ENCODE assay signal across 12 cellular contexts in the genomic region with DNA sequence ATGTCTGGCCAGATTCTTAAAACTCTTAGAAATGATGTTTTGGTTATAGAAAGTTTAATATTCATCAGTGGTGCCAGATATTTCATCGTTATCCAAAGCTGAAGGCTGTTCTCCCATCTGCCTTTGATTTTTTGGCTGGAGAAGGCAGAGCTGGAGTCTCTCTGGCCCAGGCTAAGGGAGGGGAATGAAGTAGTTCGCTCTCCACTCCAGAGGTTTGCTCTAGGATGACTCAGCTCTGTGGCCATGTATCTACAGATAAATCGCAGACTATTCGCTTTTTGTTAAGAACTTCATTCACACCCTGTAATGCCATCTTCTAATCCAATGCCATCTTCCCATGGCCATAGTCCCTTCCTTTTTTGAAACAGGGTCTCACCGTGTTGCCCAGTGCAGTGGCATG. TPM values are rescaled to one million over a fixed set of nuclear protein-coding genes. Genes with fewer than 3 reads are reported as not detected.
DNase-seq lines count a peak whose midpoint lies in the region; ATAC-seq and TF ChIP-seq lines count a peak whose summit lies in the region.
"Had no signal": no experiment of that assay in that cellular context is flagged by ENCODE, and none has a peak within 500 bp of the region (broad histone marks: within the 10 kb centered on the region; RNA-seq: fewer than 3 reads in every experiment).

No MANE protein-coding gene starts in this region.

- no peaks in the 10 kb centered on the region for H3K27me3 ChIP-seq in upper lobe of right lung

- H3K27ac ChIP-seq in coronary artery (peak overlapping the region; percentile 60 to 88), mesodermal cell (ENCODE audit: low read depth, low read length, severe bottlenecking) (peak overlapping the region; percentile 24), upper lobe of right lung (peak overlapping the region; percentile 55)
- H3K27ac ChIP-seq: A549 had no signal

- H3K27ac Mint-ChIP-seq in activated naive CD4-positive, alpha-beta T cell treated with anti-CD3 and anti-CD28 coated beads, Interleukin-2, amount 50 U/mL, for 72 hours, result peak overlapping the region; percentile 5 to 15
- H3K27ac Mint-ChIP-seq in activated naive CD4-positive, alpha-beta T cell treated with anti-CD3 and anti-CD28 coated beads for 36 hours, result no peak overlapping the region

- TF ChIP-seq CTCF in coronary artery (IDR thresholded peaks at IDR 0.05), result no peak
- no peak for TF ChIP-seq CTCF in upper lobe of right lung (IDR thresholded peaks at IDR 0.05)

- no peaks in the 10 kb centered on the region for H3K9me3 ChIP-seq in mesodermal cell (ENCODE audit: control insufficient read depth, low read length)
- no peaks in the 10 kb centered on the region for H3K9me3 ChIP-seq in upper lobe of right lung
- H3K9me3 ChIP-seq: A549 had no signal

- 89 to 96% methylated on average over 4 to 5 of the region's 5 CpGs for WGBS in mesodermal cell (ENCODE audit: insufficient coverage in 2 of 2), 2 experiments

- H3K4me3 Mint-ChIP-seq in activated naive CD4-positive, alpha-beta T cell treated with anti-CD3 and anti-CD28 coated beads for 36 hours, result no peak overlapping the region
- H3K4me3 Mint-ChIP-seq: endodermal cell had no signal

- no peak for ATAC-seq in activated naive CD4-positive, alpha-beta T cell treated with anti-CD3 and anti-CD28 coated beads, Interleukin-2, amount 50 U/mL, for 72 hours
- ATAC-seq in upper lobe of right lung (peak; percentile 40), HG02885 (IDR thresholded peaks at IDR 0.05; ENCODE audit: poor library complexity, unreplicated experiment) (no peak)

- H3K27me3 Mint-ChIP-seq in activated naive CD4-positive, alpha-beta T cell treated with anti-CD3 and anti-CD28 coated beads for 36 hours (ENCODE audit: low read depth), result no peaks in the 10 kb centered on the region

- no peaks in the 10 kb centered on the region for H3K9me3 Mint-ChIP-seq in activated naive CD4-positive, alpha-beta T cell treated with anti-CD3 and anti-CD28 coated beads, Interleukin-2, amount 50 U/mL, for 72 hours
- no peaks in the 10 kb centered on the region for H3K9me3 Mint-ChIP-seq in activated naive CD4-positive, alpha-beta T cell treated with anti-CD3 and anti-CD28 coated beads for 36 hours
- H3K9me3 Mint-ChIP-seq: endodermal cell had no signal

- intact Hi-C loops in activated naive CD4-positive, alpha-beta T cell treated with anti-CD3 and anti-CD28 coated beads for 36 hours (cut with micrococcal nuclease), result no loop called here
- intact Hi-C loops in upper lobe of right lung (cut with DNase I), result no loop called here

- H3K4me3 ChIP-seq in coronary artery (peak overlapping the region; percentile 28), mesodermal cell (ENCODE audit: extremely low read depth, insufficient read depth, low read length, poor library complexity, severe bottlenecking) (no peak overlapping the region), upper lobe of right lung (no peak overlapping the region)
- H3K4me3 ChIP-seq: A549 had no signal

- CTCF ChIA-PET in activated naive CD4-positive, alpha-beta T cell treated with anti-CD3 and anti-CD28 coated beads for 36 hours (lab: Charles Lee), result interaction anchor here (0.9 kb wide), 1 partner anchor 16 kb away, joined by 4 read pairs; no protein-coding TSS in a partner anchor

- H3K36me3 ChIP-seq in mesodermal cell (ENCODE audit: control insufficient read depth, insufficient read depth, low read length) (peaks cover 93% of the 10 kb centered on the region), upper lobe of right lung (peaks cover 95% of the 10 kb centered on the region)

- no peaks in the 10 kb centered on the region for H3K4me1 Mint-ChIP-seq in activated naive CD4-positive, alpha-beta T cell treated with anti-CD3 and anti-CD28 coated beads for 36 hours (ENCODE audit: low read depth)
- H3K4me1 Mint-ChIP-seq: endodermal cell had no signal

- H3K4me1 ChIP-seq in mesodermal cell (ENCODE audit: control insufficient read depth, insufficient read depth, low read length, poor library complexity, severe bottlenecking), result peaks cover 10% of the 10 kb centered on the region
- peaks cover 6% of the 10 kb centered on the region for H3K4me1 ChIP-seq in upper lobe of right lung
- H3K4me1 ChIP-seq: A549 had no signal

- H3K36me3 Mint-ChIP-seq in activated naive CD4-positive, alpha-beta T cell treated with anti-CD3 and anti-CD28 coated beads, Interleukin-2, amount 50 U/mL, for 72 hours, result peaks cover 0 to 14% of the 10 kb centered on the region in 2 donors
- peaks cover 27% of the 10 kb centered on the region for H3K36me3 Mint-ChIP-seq in activated naive CD4-positive, alpha-beta T cell treated with anti-CD3 and anti-CD28 coated beads for 36 hours (ENCODE audit: low read depth)

- no peak for DNase-seq in activated naive CD4-positive, alpha-beta T cell treated with anti-CD3 and anti-CD28 coated beads, Interleukin-2, amount 50 U/mL, for 72 hours (ENCODE audit: low spot score in 2 of 2)
- DNase-seq in activated naive CD4-positive, alpha-beta T cell treated with anti-CD3 and anti-CD28 coated beads for 36 hours, result no peak
- DNase-seq in coronary artery (ENCODE audit: low spot score) (no peak), upper lobe of right lung (no peak), putamen (ENCODE audit: low spot score) (no peak)
- no peak for DNase-seq in stimulated activated CD4-positive, alpha-beta T cell treated with anti-CD3 and anti-CD28 coated beads, Interleukin-2, amount 100 ng/mL, for 24 hours
- DNase-seq: endodermal cell, NCI-H1694 treated with DMSO at 0.1 percent for 48 hours, OCI-M1 had no signal

RNA-seq across cellular contexts. Expression of gene RCC1L, which starts 17.1 kb away (rescaled TPM):
- 10 to 100 TPM; 47.1 to 65.3 TPM for total RNA-seq in activated naive CD4-positive, alpha-beta T cell treated with anti-CD3 and anti-CD28 coated beads, Interleukin-2, amount 50 U/mL, for 72 hours
- 10 to 100 TPM; 38.7 TPM for total RNA-seq in activated naive CD4-positive, alpha-beta T cell treated with anti-CD3 and anti-CD28 coated beads for 36 hours
- polyA plus RNA-seq in mesodermal cell (2013, experiment 1 of 2), result 37.0 TPM
- 30.3 TPM for polyA plus RNA-seq in mesodermal cell (2013, experiment 2 of 2)
- total RNA-seq in upper lobe of right lung, result 33.1 TPM

RNA-seq across cellular contexts. Expression of gene GTF2IRD2B, which starts 35.9 kb away (rescaled TPM):
- total RNA-seq in activated naive CD4-positive, alpha-beta T cell treated with anti-CD3 and anti-CD28 coated beads, Interleukin-2, amount 50 U/mL, for 72 hours, result 10 to 100 TPM in 1 of 2 donors, 1 to 10 TPM in 1; 8.9 to 11.3 TPM
- 1 to 10 TPM; 3.8 to 4.4 TPM for total RNA-seq in activated naive CD4-positive, alpha-beta T cell treated with anti-CD3 and anti-CD28 coated beads for 36 hours
- 9.6 TPM for polyA plus RNA-seq in mesodermal cell (2013, experiment 1 of 2)
- 8.7 TPM for polyA plus RNA-seq in mesodermal cell (2013, experiment 2 of 2)
- total RNA-seq in upper lobe of right lung, result 46.5 TPM

Comparison
In these comparisons a context has a peak if more than half of its experiments do, and no peak if none do; other contexts are left out.
1. H3K27ac ChIP-seq: peak in every context shown above with its lines; median percentile 74 in coronary artery; 55 in upper lobe of right lung; 24 in mesodermal cell.